ENCODE assay signal across 9 cellular contexts in genomic region chr2:85421706-85422457, GRCh38. TPM values are rescaled to one million over a fixed set of nuclear protein-coding genes. Genes with fewer than 3 reads are reported as not detected.
DNase-seq lines count a peak whose midpoint lies in the region; ATAC-seq and TF ChIP-seq lines count a peak whose summit lies in the region.
"Had no signal": no experiment of that assay in that cellular context is flagged by ENCODE, and none has a peak within 500 bp of the region (broad histone marks: within the 10 kb centered on the region; RNA-seq: fewer than 3 reads in every experiment).

No MANE protein-coding gene starts in this region.

- no peaks in the 10 kb centered on the region for H3K27me3 Mint-ChIP-seq in CD4-positive, CD25-positive, alpha-beta regulatory T cell
- H3K27me3 Mint-ChIP-seq in osteocyte (ENCODE audit: unreplicated experiment), result no peaks in the 10 kb centered on the region
- H3K27me3 Mint-ChIP-seq: T-cell had no signal

- no peak for ATAC-seq in CD4-positive, CD25-positive, alpha-beta regulatory T cell (ENCODE audit: low read depth in 2 of 2)
- ATAC-seq: T-cell had no signal

- TF ChIP-seq CTCF in osteocyte (IDR thresholded peaks at IDR 0.05), result no peak

- WGBS in esophagus, 2 donors, result 84 to 90% methylated on average over 3 of the region's 3 CpGs

- peaks cover 31% of the 10 kb centered on the region for H3K4me1 ChIP-seq in CD4-positive, CD25-positive, alpha-beta regulatory T cell (ENCODE audit: control insufficient read depth, insufficient read depth, low read length, poor library complexity, severe bottlenecking)
- H3K4me1 ChIP-seq in esophagus (ENCODE audit: control insufficient read depth in 2 of 2, insufficient read depth in 2 of 2, low read length in 1 of 2), result peaks cover 11 to 21% of the 10 kb centered on the region in 2 donors

- no peaks in the 10 kb centered on the region for H3K9me3 Mint-ChIP-seq in CD4-positive, CD25-positive, alpha-beta regulatory T cell
- no peaks in the 10 kb centered on the region for H3K9me3 Mint-ChIP-seq in osteocyte (ENCODE audit: unreplicated experiment)
- H3K9me3 Mint-ChIP-seq: T-cell had no signal

- no peaks in the 10 kb centered on the region for H3K9me3 ChIP-seq in CD4-positive, CD25-positive, alpha-beta regulatory T cell (ENCODE audit: control insufficient read depth in 2 of 2, low read length in 2 of 2)
- no peaks in the 10 kb centered on the region for H3K9me3 ChIP-seq in esophagus (ENCODE audit: control insufficient read depth in 2 of 2, insufficient read depth in 1 of 2, low read depth in 1 of 2, low read length in 1 of 2)

- H3K4me3 ChIP-seq in CD4-positive, CD25-positive, alpha-beta regulatory T cell (ENCODE audit: low read depth, low read length), result no peak overlapping the region
- H3K4me3 ChIP-seq in esophagus (ENCODE audit: low read depth in 1 of 2, low read length in 2 of 2), result no peak overlapping the region

- H3K4me1 Mint-ChIP-seq in CD4-positive, CD25-positive, alpha-beta regulatory T cell, result peaks cover 0 to 31% (median 19%) of the 10 kb centered on the region in 4 donors
- H3K4me1 Mint-ChIP-seq in osteocyte (ENCODE audit: unreplicated experiment), result peaks cover 22% of the 10 kb centered on the region

- H3K4me3 Mint-ChIP-seq in CD4-positive, CD25-positive, alpha-beta regulatory T cell, result peak overlapping the region in 1 of 4 donors; percentile 22
- H3K4me3 Mint-ChIP-seq in osteocyte (ENCODE audit: unreplicated experiment), result no peak overlapping the region
- H3K4me3 Mint-ChIP-seq: T-cell had no signal

- no peak overlapping the region for H3K27ac ChIP-seq in CD4-positive, CD25-positive, alpha-beta regulatory T cell (ENCODE audit: insufficient read depth, low read length, poor library complexity, severe bottlenecking)
- H3K27ac ChIP-seq in esophagus (ENCODE audit: low read depth in 2 of 2, low read length in 1 of 2), result peak overlapping the region; percentile 31 to 69

- no peak for DNase-seq in CD4-positive, CD25-positive, alpha-beta regulatory T cell
- DNase-seq in NCI-H2029 (lab: John Stamatoyannopoulos, UW) (peak; percentile 48), osteocyte (ENCODE audit: extremely low spot score, unreplicated experiment) (no peak), NCI-H82 treated with DMSO at 0.1 percent for 48 hours (lab: John Stamatoyannopoulos, UW; ENCODE audit: unreplicated experiment) (no peak)
- no peak for DNase-seq in activated effector memory CD4-positive, alpha-beta T cell treated with anti-CD3 and anti-CD28 coated beads, Interleukin-2, amount 50 U/mL, for 16 hours
- DNase-seq in activated CD8-positive, alpha-beta memory T cell treated with anti-CD3 and anti-CD28 coated beads, Interleukin-2, amount 50 U/mL, for 4 hours, result no peak
- no peak for DNase-seq in activated T-cell treated with anti-CD3 and anti-CD28 coated beads, Interleukin-2, amount 50 U/mL, for 1 hour
- DNase-seq: T-cell had no signal

- no peaks in the 10 kb centered on the region for H3K36me3 Mint-ChIP-seq in CD4-positive, CD25-positive, alpha-beta regulatory T cell
- no peaks in the 10 kb centered on the region for H3K36me3 Mint-ChIP-seq in osteocyte (ENCODE audit: unreplicated experiment)
- H3K36me3 Mint-ChIP-seq: T-cell had no signal

- H3K27ac Mint-ChIP-seq in CD4-positive, CD25-positive, alpha-beta regulatory T cell, result peak overlapping the region in 2 of 3 donors; percentile 16 to 79
- H3K27ac Mint-ChIP-seq in osteocyte (ENCODE audit: unreplicated experiment), result peak overlapping the region; percentile 31

- no peaks in the 10 kb centered on the region for H3K27me3 ChIP-seq in CD4-positive, CD25-positive, alpha-beta regulatory T cell (ENCODE audit: control insufficient read depth, insufficient read depth, low read length)
- H3K27me3 ChIP-seq in esophagus (ENCODE audit: control insufficient read depth in 1 of 2, insufficient read depth in 2 of 2, low read length in 2 of 2), result no peaks in the 10 kb centered on the region

- H3K36me3 ChIP-seq in CD4-positive, CD25-positive, alpha-beta regulatory T cell (ENCODE audit: control insufficient read depth, insufficient read depth, low read length), result no peaks in the 10 kb centered on the region
- H3K36me3 ChIP-seq in esophagus (ENCODE audit: control insufficient read depth in 2 of 2, insufficient read depth in 2 of 2, low read length in 1 of 2), result no peaks in the 10 kb centered on the region

RNA-seq across cellular contexts. Expression of gene SH2D6, which starts 3.4 kb away (rescaled TPM):
- 0.25 TPM for total RNA-seq in CD4-positive, CD25-positive, alpha-beta regulatory T cell
- polyA plus RNA-seq in CD4-positive, CD25-positive, alpha-beta regulatory T cell, result not detected
- under 1 TPM; 0.07 to 0.14 TPM for polyA plus RNA-seq in esophagus
- total RNA-seq in osteocyte, result 0.51 and 1.6 TPM in 2 replicates

RNA-seq across cellular contexts. Expression of gene CAPG, which starts 11.7 kb away (rescaled TPM):
- total RNA-seq in CD4-positive, CD25-positive, alpha-beta regulatory T cell, result 44.5 TPM
- 10 to 100 TPM; 19.9 to 74.7 (median 44.6) TPM for polyA plus RNA-seq in CD4-positive, CD25-positive, alpha-beta regulatory T cell
- polyA plus RNA-seq in esophagus, result 100 to 1,000 TPM; 273 to 297 TPM
- total RNA-seq in osteocyte, result 32.2 and 32.8 TPM in 2 replicates
